In the genomic region with DNA sequence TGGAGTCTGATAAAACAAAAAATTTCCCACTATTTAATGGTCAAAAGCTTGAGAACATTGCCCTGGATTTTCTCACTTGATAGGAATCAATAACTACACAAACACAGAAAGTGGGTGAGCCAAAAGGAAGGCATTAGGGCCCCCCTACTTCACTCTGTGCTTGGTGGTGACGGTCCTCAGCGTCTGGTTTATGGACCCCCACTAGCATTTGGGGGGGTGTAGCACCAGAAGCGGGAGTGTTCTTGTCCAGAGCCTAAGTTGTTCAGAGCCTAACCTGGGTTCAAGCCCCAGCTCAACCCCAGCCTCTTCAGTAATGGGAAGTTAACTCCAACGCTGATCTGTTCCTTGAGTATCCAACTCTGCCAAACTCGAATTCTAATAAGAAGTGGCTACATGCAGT, we compare ENCODE assay signal across 14 cellular contexts. TPM values are rescaled to one million over a fixed set of nuclear protein-coding genes. Genes with fewer than 3 reads are reported as not detected.
"Had no signal": no experiment of that assay in that cellular context is flagged by ENCODE, and none has a peak within 500 bp of the region (broad histone marks: within the 10 kb centered on the region; RNA-seq: fewer than 3 reads in every experiment).

No MANE protein-coding gene starts in this region.

- H3K4me3 Mint-ChIP-seq: activated CD4-positive, alpha-beta memory T cell treated with anti-CD3 and anti-CD28 coated beads for 36 hours; activated naive CD4-positive, alpha-beta T cell treated with anti-CD3 and anti-CD28 coated beads, Interleukin-2, amount 50 U/mL, for 24 hours; brain; dendritic cell treated with granulocyte-macrophage colony-stimulating factor and Interleukin-4, amounts not matched to agents 40 ng/mL and 50 ng/mL, for 4 days had no signal

- DNase-seq: activated CD4-positive, alpha-beta memory T cell treated with anti-CD3 and anti-CD28 coated beads for 36 hours; amniotic stem cell; left colon; posterior cingulate gyrus; SJCRH30; spleen; stimulated activated naive CD4-positive, alpha-beta T cell treated with Interleukin-2 at 50 U/mL for 16 hours; T-helper 9 cell; upper lobe of right lung had no signal

- H3K27ac ChIP-seq: SJCRH30, spleen, upper lobe of right lung had no signal

- H3K9me3 Mint-ChIP-seq: activated CD4-positive, alpha-beta memory T cell treated with anti-CD3 and anti-CD28 coated beads for 36 hours; activated naive CD4-positive, alpha-beta T cell treated with anti-CD3 and anti-CD28 coated beads, Interleukin-2, amount 50 U/mL, for 24 hours; activated T-helper 2 cell treated with anti-CD3 and anti-CD28 coated beads, Interferon-gamma antibody, Interleukin-2, Interleukin-4, amounts not matched to agents 10 μg/mL and 5 μg/mL and 100 μg/mL, durations not matched to agents 14 hours and 24 hours and 36 hours; brain; dendritic cell treated with granulocyte-macrophage colony-stimulating factor and Interleukin-4, amounts not matched to agents 40 ng/mL and 50 ng/mL, for 4 days had no signal

- H3K27me3 Mint-ChIP-seq: activated CD4-positive, alpha-beta memory T cell treated with anti-CD3 and anti-CD28 coated beads for 36 hours; activated naive CD4-positive, alpha-beta T cell treated with anti-CD3 and anti-CD28 coated beads, Interleukin-2, amount 50 U/mL, for 24 hours; dendritic cell treated with granulocyte-macrophage colony-stimulating factor and Interleukin-4, amounts not matched to agents 40 ng/mL and 50 ng/mL, for 4 days had no signal

- H3K27ac Mint-ChIP-seq: activated CD4-positive, alpha-beta memory T cell treated with anti-CD3 and anti-CD28 coated beads for 36 hours; activated naive CD4-positive, alpha-beta T cell treated with anti-CD3 and anti-CD28 coated beads, Interleukin-2, amount 50 U/mL, for 24 hours; activated T-helper 2 cell treated with anti-CD3 and anti-CD28 coated beads, Interferon-gamma antibody, Interleukin-2, Interleukin-4, amounts not matched to agents 10 μg/mL and 5 μg/mL and 100 μg/mL, durations not matched to agents 14 hours and 24 hours and 36 hours; brain; dendritic cell treated with granulocyte-macrophage colony-stimulating factor and Interleukin-4, amounts not matched to agents 40 ng/mL and 50 ng/mL, for 4 days had no signal

- H3K4me3 ChIP-seq: right lobe of liver, SJCRH30, spleen, upper lobe of right lung had no signal

- H3K9me3 ChIP-seq: right lobe of liver, SJCRH30, spleen, upper lobe of right lung had no signal

- H3K4me1 ChIP-seq: SJCRH30 had no signal

- ATAC-seq: upper lobe of right lung had no signal

- H3K36me3 ChIP-seq: right lobe of liver, SJCRH30 had no signal

- H3K27me3 ChIP-seq: right lobe of liver, spleen, upper lobe of right lung had no signal

RNA-seq across cellular contexts. Expression of gene STPG1, which starts 33.1 kb away (rescaled TPM):
- total RNA-seq: SJCRH30 had no signal

RNA-seq across cellular contexts. Expression of gene NIPAL3, which starts 35.1 kb away (rescaled TPM):
- total RNA-seq: SJCRH30 had no signal
